ENCODE assay signal across 10 cellular contexts in genomic region chr9:74379718-74380117, GRCh38.
DNase-seq lines count a peak whose midpoint lies in the region; ATAC-seq, FAIRE-seq and TF ChIP-seq lines count a peak whose summit lies in the region.
"Had no signal": no experiment of that assay in that cellular context is flagged by ENCODE, and none has a peak within 500 bp of the region (broad histone marks: within the 10 kb centered on the region; RNA-seq: fewer than 3 reads in every experiment).

No MANE protein-coding gene starts in this region.

- no peak overlapping the region for H2BK20ac ChIP-seq in H1 (ENCODE audit: low read length)

- peak; percentile 91 to 92 for TF ChIP-seq RAD21 in H1 (IDR thresholded peaks at IDR 0.05 in 1 of 2, conservative IDR thresholded peaks at IDR 0.05 in 1 of 2; ENCODE audit: low read depth in 2 of 2, low read length in 2 of 2)

- TF ChIP-seq POLR2A in H1 (IDR thresholded peaks at IDR 0.05; ENCODE audit: control extremely low read depth in 1 of 2, low read depth in 2 of 2, low read length in 2 of 2), result no peak
- TF ChIP-seq POLR2A in transverse colon (IDR thresholded peaks at IDR 0.05), result no peak

- no peaks in the 10 kb centered on the region for H3K9me3 ChIP-seq in H1 (ENCODE audit: insufficient read depth in 2 of 2, low read depth in 1 of 2, low read length in 1 of 2)
- H3K9me3 ChIP-seq in transverse colon, result no peaks in the 10 kb centered on the region
- H3K9me3 ChIP-seq: BLaER1 treated with 17β-estradiol and CSF1 and Interleukin-3, amounts not matched to agents 10 nM and 100 nM had no signal

- no peaks in the 10 kb centered on the region for H3K79me1 ChIP-seq in H1 (ENCODE audit: low read depth, low read length)

- TF ChIP-seq EP300 in H1 (IDR thresholded peaks at IDR 0.05; ENCODE audit: borderline replicate concordance in 1 of 2, low read depth in 2 of 2, low read length in 2 of 2) (no peak), transverse colon (IDR thresholded peaks at IDR 0.05; ENCODE audit: low read depth) (no peak)

- H3K56ac ChIP-seq in H1 (replicated peaks; ENCODE audit: insufficient read length, low read depth, low read length), result no peak overlapping the region

- peak; percentile 79 for ATAC-seq in HG02938 (IDR thresholded peaks at IDR 0.05; ENCODE audit: unreplicated experiment)

- POLR2A ChIA-PET in H1 (lab: Charles Lee; ENCODE audit: partially characterized antibody), result interaction anchor here (0.9 to 1.3 kb wide), 4 partner anchors 14 to 286 kb away, joined by 3 to 4 read pairs (median 3); no protein-coding TSS in a partner anchor

- 59% methylated on average over 2 of the region's 2 CpGs; no CpG with 5 or more reads in 1 of the 2 experiments for WGBS in H1 (ENCODE audit: extremely low coverage in 1 of 2, insufficient coverage in 1 of 2, insufficient read length in 1 of 2, insufficient replicate concordance in 2 of 2, low coverage in 1 of 2, low lambda C conversion rate in 2 of 2, missing lambda C conversion rate in 1 of 2), 2 experiments
- WGBS in transverse colon (ENCODE audit: low coverage in 1 of 2), 2 donors, result 34 to 51% methylated on average over 2 of the region's 2 CpGs

- H4K20me1 ChIP-seq in H1 (replicated peaks in 1 of 2; ENCODE audit: control insufficient read depth in 1 of 2, insufficient read depth in 2 of 2, low read length in 2 of 2), result no peaks in the 10 kb centered on the region
- H4K20me1 ChIP-seq: BLaER1 treated with 17β-estradiol and CSF1 and Interleukin-3, amounts not matched to agents 10 nM and 100 nM had no signal

- no peak overlapping the region; the same call in 1 of the 2 replicates for H2AFZ ChIP-seq in H1 (ENCODE audit: low read length)

- H3K18ac ChIP-seq in H1 (ENCODE audit: extremely low read depth, low read length), result no peak overlapping the region

- no peak overlapping the region for H3K4ac ChIP-seq in H1 (replicated peaks; ENCODE audit: insufficient read length, low read depth, low read length)

- H3K4me2 ChIP-seq in H1 (ENCODE audit: insufficient read depth in 1 of 2, low read depth in 2 of 2, low read length in 2 of 2), result no peak overlapping the region

- TF ChIP-seq CTCF in H1 (IDR thresholded peaks at IDR 0.05; ENCODE audit: control extremely low read depth in 1 of 3, insufficient read depth in 1 of 3, low read depth in 1 of 3, low read length in 3 of 3) (peak; percentile 11 to 78 (median 72)), retinal pigment epithelial cell (conservative IDR thresholded peaks at IDR 0.05; ENCODE audit: low read depth, low read length) (peak; percentile 75), transverse colon (IDR thresholded peaks at IDR 0.05) (no peak)

- H3K9ac ChIP-seq in H1 (replicated peaks in 1 of 4; ENCODE audit: extremely low read depth in 1 of 4, low read depth in 3 of 4, low read length in 3 of 4), result no peak overlapping the region
- H3K9ac ChIP-seq: BLaER1 treated with 17β-estradiol and CSF1 and Interleukin-3, amounts not matched to agents 10 nM and 100 nM had no signal

- H3K79me2 ChIP-seq in H1 (ENCODE audit: control insufficient read depth in 1 of 2, insufficient read depth in 2 of 2, low read length in 2 of 2), result no peaks in the 10 kb centered on the region

- CTCF ChIA-PET in H1 (lab: Charles Lee; ENCODE audit: partially characterized antibody), result interaction anchor here (0.6 to 2.0 kb wide), 21 partner anchors 9 to 1179 kb away, joined by 3 to 11 read pairs (median 4); no protein-coding TSS in a partner anchor

- H3K14ac ChIP-seq in H1 (ENCODE audit: insufficient read length), result no peak overlapping the region

- peak; percentile 3 for DNase-seq in activated CD4-positive, alpha-beta T cell treated with anti-CD3 and anti-CD28 coated beads for 48 hours
- DNase-seq in activated CD4-positive, alpha-beta T cell treated with anti-CD3 and anti-CD28 coated beads for 1 hour, result no peak
- peak; percentile 16 to 56 for DNase-seq in NCI-H526 (lab: John Stamatoyannopoulos, UW)
- peak; percentile 31 to 54 for DNase-seq in H1 (ENCODE audit: low read depth in 1 of 2, low spot score in 2 of 2)
- DNase-seq in retinal pigment epithelial cell (ENCODE audit: low read depth), result peak; percentile 35
- no peak for DNase-seq in transverse colon
- no peak for DNase-seq in COLO668 (lab: John Stamatoyannopoulos, UW; ENCODE audit: unreplicated experiment)
- DNase-seq: naive B cell had no signal

- no peak overlapping the region for H2BK15ac ChIP-seq in H1 (ENCODE audit: low read length)

- H3K27ac ChIP-seq in H1 (ENCODE audit: low read depth, low read length) (no peak overlapping the region), transverse colon (no peak overlapping the region)
- H3K27ac ChIP-seq: BLaER1 treated with 17β-estradiol and CSF1 and Interleukin-3, amounts not matched to agents 10 nM and 100 nM had no signal

- intact Hi-C loops in transverse colon (cut with DNase I; ENCODE audit: low total_unique reads), result no loop called here

- peak; percentile 93 for FAIRE-seq in H1 (lab: Jason Lieb, UNC)

- H3K4me3 ChIP-seq in H1 (ENCODE audit: extremely low read depth in 1 of 4, insufficient read depth in 2 of 4, low read depth in 3 of 4, low read length in 4 of 4) (no peak overlapping the region), retinal pigment epithelial cell (ENCODE audit: low read length) (no peak overlapping the region), transverse colon (no peak overlapping the region)
- H3K4me3 ChIP-seq: BLaER1 treated with 17β-estradiol and CSF1 and Interleukin-3, amounts not matched to agents 10 nM and 100 nM had no signal

- no peak overlapping the region for H2BK12ac ChIP-seq in H1 (ENCODE audit: low read depth, low read length)

- H3K36me3 ChIP-seq in H1 (ENCODE audit: control insufficient read depth in 2 of 4, insufficient read depth in 4 of 4, low read length in 3 of 4), result no peaks in the 10 kb centered on the region
- no peaks in the 10 kb centered on the region for H3K36me3 ChIP-seq in transverse colon
- H3K36me3 ChIP-seq: BLaER1 treated with 17β-estradiol and CSF1 and Interleukin-3, amounts not matched to agents 10 nM and 100 nM had no signal

- no peak overlapping the region for H4K91ac ChIP-seq in H1 (replicated peaks; ENCODE audit: insufficient read length, low read length)

- H4K8ac ChIP-seq in H1 (ENCODE audit: extremely low read depth, insufficient read depth, low read length), result no peak overlapping the region

- H4K5ac ChIP-seq in H1 (ENCODE audit: insufficient read length, low read depth, low read length), result no peak overlapping the region

- H2BK5ac ChIP-seq in H1 (ENCODE audit: low read depth, low read length), result no peak overlapping the region

- H3K23me2 ChIP-seq in H1 (ENCODE audit: low read depth, low read length), result no peaks in the 10 kb centered on the region

- H2AK5ac ChIP-seq in H1 (ENCODE audit: low read depth, low read length), result no peak overlapping the region

- H3K4me1 ChIP-seq in H1 (replicated peaks in 1 of 4; ENCODE audit: control insufficient read depth in 3 of 4, insufficient read depth in 4 of 4, low read length in 3 of 4) (peaks cover 0 to 5% (median 1%) of the 10 kb centered on the region in 4 experiments; a peak in 4 of 7 replicates), transverse colon (no peaks in the 10 kb centered on the region)
- H3K4me1 ChIP-seq: BLaER1 treated with 17β-estradiol and CSF1 and Interleukin-3, amounts not matched to agents 10 nM and 100 nM had no signal

- in situ Hi-C loops in transverse colon (cut with MboI; ENCODE audit: low pct_ligation_motif_present in 1 of 4, low pct_unique_long_range_greater_than_20kb in 1 of 4, low sequenced_read_pairs in 3 of 4), result no loop called here

- H3K27me3 ChIP-seq in H1 (replicated peaks in 1 of 4; ENCODE audit: control insufficient read depth in 3 of 4, extremely low read depth in 1 of 4, insufficient read depth in 3 of 4, low read length in 3 of 4) (no peaks in the 10 kb centered on the region), transverse colon (no peaks in the 10 kb centered on the region)
- H3K27me3 ChIP-seq: BLaER1 treated with 17β-estradiol and CSF1 and Interleukin-3, amounts not matched to agents 10 nM and 100 nM had no signal

- H2BK120ac ChIP-seq in H1 (replicated peaks; ENCODE audit: low read depth, low read length), result no peak overlapping the region

- H3K23ac ChIP-seq in H1 (ENCODE audit: insufficient read length), result no peak overlapping the region

TF ChIP-seq in H1, 55 proteins besides CTCF, POLR2A, EP300 and RAD21:
- TF ChIP-seq TEAD4 (IDR thresholded peaks at IDR 0.05; ENCODE audit: low read depth, low read length), result peak; percentile 61
- TF ChIP-seq KDM4A (IDR thresholded peaks at IDR 0.05; ENCODE audit: low read depth, low read length, severe bottlenecking), result no peak
- TF ChIP-seq YY1 (IDR thresholded peaks at IDR 0.05; ENCODE audit: low read depth, low read length), result 0 out of 2 replicates have a peak, but pooled peaks have one; percentile 31
- TF ChIP-seq SP1 (IDR thresholded peaks at IDR 0.05; ENCODE audit: low read depth, low read length), result 0 out of 2 replicates have a peak, but pooled peaks have one; percentile 32

Comparison
In these comparisons a context has a peak if more than half of its experiments do, and no peak if none do; other contexts are left out.
1. DNase-seq: peak in activated CD4-positive, alpha-beta T cell treated with anti-CD3 and anti-CD28 coated beads for 48 hours (single experiment), NCI-H526 (2 of 2), H1 (2 of 2) and retinal pigment epithelial cell (single experiment); none in activated CD4-positive, alpha-beta T cell treated with anti-CD3 and anti-CD28 coated beads for 1 hour (single experiment), transverse colon (single experiment) and COLO668 (single experiment).
2. CTCF ChIP-seq: peak in H1 (3 of 3) and retinal pigment epithelial cell (single experiment); none in transverse colon (0 of 5).